In genomic region chr5:35778259-35778769, GRCh38 we compare ENCODE assay signal across 9 cellular contexts.
"Had no signal": no experiment of that assay in that cellular context is flagged by ENCODE, and none has a peak within 500 bp of the region (broad histone marks: within the 10 kb centered on the region; RNA-seq: fewer than 3 reads in every experiment).

No MANE protein-coding gene starts in this region.

- H3K36me3 ChIP-seq: tibial nerve, uterus had no signal

- H3K27me3 Mint-ChIP-seq: natural killer cell treated with Interleukin-12 subunit alpha and Interleukin-12 subunit beta and Interleukin-15 and Interleukin-18, amount 100 ng/mL, for 72 hours had no signal

- H3K4me1 Mint-ChIP-seq: memory B cell had no signal

- H3K4me3 ChIP-seq: tibial nerve, uterus had no signal

- H3K36me3 Mint-ChIP-seq: brain; memory B cell; natural killer cell treated with Interleukin-12 subunit alpha and Interleukin-12 subunit beta and Interleukin-15 and Interleukin-18, amount 100 ng/mL, for 72 hours had no signal

- H3K9me3 Mint-ChIP-seq: activated T-helper 1 cell treated with anti-CD3 and anti-CD28 coated beads, Interleukin-12 subunit alpha, Interleukin-12 subunit beta, Interleukin-2, Interleukin-4 antibody, amounts not matched to agents 30 ng/mL and 10 ng/mL and 1 ng/mL, durations not matched to agents 14 hours and 24 hours and 36 hours; brain; memory B cell; natural killer cell treated with Interleukin-12 subunit alpha and Interleukin-12 subunit beta and Interleukin-15 and Interleukin-18, amount 100 ng/mL, for 72 hours had no signal

- H3K27ac ChIP-seq: epithelial cell of prostate, tibial nerve, uterus had no signal

- H3K4me1 ChIP-seq: uterus had no signal

- DNase-seq: cortex of kidney had no signal

- H3K9me3 ChIP-seq: tibial nerve, uterus had no signal

- H3K27me3 ChIP-seq: tibial nerve, uterus had no signal

- H3K27ac Mint-ChIP-seq: brain, memory B cell had no signal

- H3K4me3 Mint-ChIP-seq: activated T-helper 1 cell treated with anti-CD3 and anti-CD28 coated beads, Interleukin-12 subunit alpha, Interleukin-12 subunit beta, Interleukin-2, Interleukin-4 antibody, amounts not matched to agents 30 ng/mL and 10 ng/mL and 1 ng/mL, durations not matched to agents 14 hours and 24 hours and 36 hours; brain; memory B cell; natural killer cell treated with Interleukin-12 subunit alpha and Interleukin-12 subunit beta and Interleukin-15 and Interleukin-18, amount 100 ng/mL, for 72 hours had no signal

- ATAC-seq: left ventricle myocardium superior had no signal
